Comparison of ENCODE assay signal across 1 cellular context in genomic region chr22:38482662-38483308, GRCh38.
TF ChIP-seq lines count a peak whose summit lies in the region.

No MANE protein-coding gene starts in this region.

TF ChIP-seq in IMR-90, 13 proteins besides CTCF, POLR2A, EP300 and RAD21:
- TF ChIP-seq RFX5 (IDR thresholded peaks at IDR 0.05; ENCODE audit: low read depth, low read length), result no peak
- TF ChIP-seq CEBPB (IDR thresholded peaks at IDR 0.05; ENCODE audit: low read depth, low read length), result no peak
- no peak for TF ChIP-seq CHD1 (IDR thresholded peaks at IDR 0.05; ENCODE audit: low read depth, low read length)
- TF ChIP-seq BHLHE40 (IDR thresholded peaks at IDR 0.05; ENCODE audit: low read depth, low read length), result no peak
- no peak for TF ChIP-seq RCOR1 (IDR thresholded peaks at IDR 0.05; ENCODE audit: insufficient replicate concordance, low read length)
- no peak for TF ChIP-seq MXI1 (IDR thresholded peaks at IDR 0.05; ENCODE audit: borderline replicate concordance, low read depth, low read length)
- no peak for TF ChIP-seq MAFK (IDR thresholded peaks at IDR 0.05; ENCODE audit: low read depth, low read length)
- TF ChIP-seq FOS (IDR thresholded peaks at IDR 0.05; ENCODE audit: low read depth, low read length), result no peak
- no peak for TF ChIP-seq MAZ (IDR thresholded peaks at IDR 0.05; ENCODE audit: borderline replicate concordance, low read depth, low read length)
